Comparison of ENCODE assay signal across 9 cellular contexts in genomic region chr2:230441188-230441897, GRCh38. TPM values are rescaled to one million over a fixed set of nuclear protein-coding genes. Genes with fewer than 3 reads are reported as not detected.
DNase-seq lines count a peak whose midpoint lies in the region; ATAC-seq and TF ChIP-seq lines count a peak whose summit lies in the region.
"Had no signal": no experiment of that assay in that cellular context is flagged by ENCODE, and none has a peak within 500 bp of the region (broad histone marks: within the 10 kb centered on the region; RNA-seq: fewer than 3 reads in every experiment).

No MANE protein-coding gene starts in this region.

- POLR2A ChIA-PET in PC-3 (lab: Charles Lee; ENCODE audit: unreplicated experiment) = no interaction called here

- CTCF ChIA-PET in PC-3 (lab: Charles Lee) = no interaction called here

- H3K79me2 ChIP-seq in PC-3 (ENCODE audit: low read length) = no peaks in the 10 kb centered on the region

- intact Hi-C loops in PC-3 (cut with micrococcal nuclease) = no loop called here

- H3F3A ChIP-seq in PC-3 (ENCODE audit: low read length, unreplicated experiment) = no peaks in the 10 kb centered on the region

- H3K9ac ChIP-seq in PC-3 (ENCODE audit: low read length) = no peak overlapping the region

- ATAC-seq in GM21367 (IDR thresholded peaks at IDR 0.05; ENCODE audit: unreplicated experiment) (peak; percentile 53), PC-3 (no peak), foreskin keratinocyte (no peak)

- H3K4me3 ChIP-seq in PC-3 (ENCODE audit: low read length) = no peak overlapping the region
- H3K4me3 ChIP-seq: cardiac muscle cell had no signal

- H3K36me3 ChIP-seq in PC-3 (ENCODE audit: low read depth, low read length) = peaks cover 19% of the 10 kb centered on the region
- H3K36me3 ChIP-seq: cardiac muscle cell had no signal

- H2AFZ ChIP-seq in PC-3 (ENCODE audit: low read length) = no peak overlapping the region

- DNase-seq in AG09319 (ENCODE audit: extremely low read depth, low read depth) (peak; percentile 57), C1 segment of cervical spinal cord (lab: John Stamatoyannopoulos, UW) (no peak), PC-3 (no peak), foreskin keratinocyte (no peak)
- DNase-seq in effector CD4-positive, alpha-beta T cell = peak; percentile 20
- DNase-seq in stimulated activated CD8-positive, alpha-beta memory T cell treated with anti-CD3 and anti-CD28 coated beads, Interleukin-4, amount 100 ng/mL, for 4 hours (ENCODE audit: low read depth in 2 of 2, low spot score in 1 of 2) = peak; percentile 20 to 30

- H3K27ac ChIP-seq in PC-3 (ENCODE audit: low read length) (no peak overlapping the region), foreskin keratinocyte (no peak overlapping the region)
- H3K27ac ChIP-seq: cardiac muscle cell had no signal

- peak overlapping the region; percentile 70 for H3K27ac Mint-ChIP-seq in T-helper 1 cell treated with Interleukin-12 subunit alpha and Interleukin-12 subunit beta and Interleukin-4 antibody, amounts not matched to agents 30 μg/mL and 1 μg/mL, for 36 hours

- BruUV-seq in PC-3 (replicated peaks; lab: Mats Ljungman, UMichigan) = no TSS peak

- H3K4me3 Mint-ChIP-seq in T-helper 1 cell treated with Interleukin-12 subunit alpha and Interleukin-12 subunit beta and Interleukin-4 antibody, amounts not matched to agents 30 μg/mL and 1 μg/mL, for 36 hours = peak overlapping the region; percentile 45

- H3K9me2 ChIP-seq in PC-3 (replicated peaks; ENCODE audit: low read length) = no peaks in the 10 kb centered on the region

- no peaks in the 10 kb centered on the region for H3K27me3 ChIP-seq in PC-3 (ENCODE audit: low read length)
- H3K27me3 ChIP-seq in foreskin keratinocyte = no peaks in the 10 kb centered on the region
- H3K27me3 ChIP-seq: cardiac muscle cell had no signal

- peaks cover 13% of the 10 kb centered on the region for H3K4me1 ChIP-seq in PC-3 (ENCODE audit: insufficient read depth, low read length)
- peaks cover 22% of the 10 kb centered on the region for H3K4me1 ChIP-seq in foreskin keratinocyte

- peaks cover 3% of the 10 kb centered on the region for H3K9me3 Mint-ChIP-seq in T-helper 1 cell treated with Interleukin-12 subunit alpha and Interleukin-12 subunit beta and Interleukin-4 antibody, amounts not matched to agents 30 μg/mL and 1 μg/mL, for 36 hours

- H3K27me3 Mint-ChIP-seq in T-helper 1 cell treated with Interleukin-12 subunit alpha and Interleukin-12 subunit beta and Interleukin-4 antibody, amounts not matched to agents 30 μg/mL and 1 μg/mL, for 36 hours (ENCODE audit: low read depth) = no peaks in the 10 kb centered on the region

- peaks cover 40% of the 10 kb centered on the region for H3K4me1 Mint-ChIP-seq in T-helper 1 cell treated with Interleukin-12 subunit alpha and Interleukin-12 subunit beta and Interleukin-4 antibody, amounts not matched to agents 30 μg/mL and 1 μg/mL, for 36 hours (ENCODE audit: low read depth)

- H3K9me3 ChIP-seq in PC-3 (ENCODE audit: low read length) = no peaks in the 10 kb centered on the region

- no peak for TF ChIP-seq CTCF in AG09319 (IDR thresholded peaks at IDR 0.05; ENCODE audit: low read depth, low read length)
- no peak for TF ChIP-seq CTCF in PC-3 (conservative IDR thresholded peaks at IDR 0.05; ENCODE audit: low read depth, low read length)
- TF ChIP-seq CTCF in foreskin keratinocyte (conservative IDR thresholded peaks at IDR 0.05) = no peak

- H4K20me1 ChIP-seq in PC-3 (ENCODE audit: low read length) = no peaks in the 10 kb centered on the region

- peaks cover 58% of the 10 kb centered on the region for H3K36me3 Mint-ChIP-seq in T-helper 1 cell treated with Interleukin-12 subunit alpha and Interleukin-12 subunit beta and Interleukin-4 antibody, amounts not matched to agents 30 μg/mL and 1 μg/mL, for 36 hours (ENCODE audit: low read depth)

- H3K4me2 ChIP-seq in PC-3 (ENCODE audit: low read length) = no peak overlapping the region

RNA-seq across cellular contexts. Expression of gene SP100, which starts 25.3 kb away (rescaled TPM):
- 42.5 and 49.8 TPM in 2 replicates for total RNA-seq in PC-3 (2014; rRNA removed)
- 146 TPM in 2 replicates for total RNA-seq in foreskin keratinocyte
- polyA plus RNA-seq in foreskin keratinocyte = 58.1 and 61.6 TPM in 2 replicates
- total RNA-seq: cardiac muscle cell had no signal

Comparison
In these comparisons a context has a peak if more than half of its experiments do, and no peak if none do; other contexts are left out.
1. DNase-seq: peak in AG09319 (single experiment), effector CD4-positive, alpha-beta T cell (single experiment) and stimulated activated CD8-positive, alpha-beta memory T cell treated with anti-CD3 and anti-CD28 coated beads, Interleukin-4, amount 100 ng/mL, for 4 hours (2 of 2); none in C1 segment of cervical spinal cord (0 of 14), PC-3 (single experiment) and foreskin keratinocyte (0 of 2).